ENCODE assay signal across 22 cellular contexts in the genomic region with DNA sequence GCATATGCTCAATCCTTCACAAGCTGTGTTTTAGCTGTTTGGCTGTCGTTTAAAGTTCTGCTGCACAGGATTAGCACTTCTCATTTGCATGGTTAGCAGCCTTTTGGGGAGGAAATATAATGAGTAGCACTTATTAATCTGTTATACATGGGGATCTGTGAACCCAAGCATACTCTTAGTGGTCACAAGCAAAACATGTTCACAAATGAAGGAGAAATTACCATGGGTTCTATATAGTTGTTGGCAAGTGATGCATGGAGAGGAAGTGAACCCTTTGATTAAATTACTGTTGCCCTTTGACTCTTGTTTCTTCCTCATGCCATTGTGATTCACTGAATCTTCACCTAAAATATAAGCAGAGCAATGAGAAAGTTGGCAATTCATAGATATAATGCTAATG. TPM values are rescaled to one million over a fixed set of nuclear protein-coding genes. Genes with fewer than 3 reads are reported as not detected.
A peak's percentile ranks its signal among the peaks of the same experiment; 100 is the strongest.
DNase-seq lines count a peak whose midpoint lies in the region; ATAC-seq and TF ChIP-seq lines count a peak whose summit lies in the region.
"Had no signal": no experiment of that assay in that cellular context is flagged by ENCODE, and none has a peak within 500 bp of the region (broad histone marks: within the 10 kb centered on the region; RNA-seq: fewer than 3 reads in every experiment).

No MANE protein-coding gene starts in this region.

- H3K27me3 Mint-ChIP-seq in stimulated activated naive CD8-positive, alpha-beta T cell treated with anti-CD3 and anti-CD28 coated beads, Interleukin-15, Interleukin-2, amounts not matched to agents 100 ng/mL and 50 ng/mL, for 24 hours = no peaks in the 10 kb centered on the region
- no peaks in the 10 kb centered on the region for H3K27me3 Mint-ChIP-seq in activated B cell treated with CpG ODN at 0.5 μM for 24 hours
- H3K27me3 Mint-ChIP-seq: activated CD8-positive, alpha-beta T cell treated with anti-CD3 and anti-CD28 coated beads for 36 hours; activated naive CD4-positive, alpha-beta T cell treated with anti-CD3 and anti-CD28 coated beads, Interleukin-2, amount 10 ng/mL, durations not matched to agents 7 days and 5 days; effector memory CD8-positive, alpha-beta T cell had no signal

- POLR2A ChIA-PET in activated B cell treated with CpG ODN at 0.5 μM for 24 hours (lab: Charles Lee) = interaction anchor here (0.6 to 1.1 kb wide), 3 partner anchors 14 to 59 kb away, joined by 3 to 5 read pairs (median 4); no protein-coding TSS in a partner anchor

- peaks cover 47% of the 10 kb centered on the region for H3K4me1 Mint-ChIP-seq in stimulated activated naive CD8-positive, alpha-beta T cell treated with anti-CD3 and anti-CD28 coated beads, Interleukin-15, Interleukin-2, amounts not matched to agents 100 ng/mL and 50 ng/mL, for 24 hours (ENCODE audit: low read depth)
- H3K4me1 Mint-ChIP-seq in activated B cell treated with CpG ODN at 0.5 μM for 24 hours = peaks cover 45% of the 10 kb centered on the region

- intact Hi-C loops in activated B cell treated with CpG ODN at 0.5 μM for 24 hours (cut with micrococcal nuclease) = loop anchor here (1.0 kb wide), 2 partner anchors 12 to 17 kb away; no protein-coding TSS in a partner anchor

- no peak for DNase-seq in stimulated activated naive CD8-positive, alpha-beta T cell treated with anti-CD3 and anti-CD28 coated beads, Interleukin-15, Interleukin-2, amounts not matched to agents 100 U/mL and 50 U/mL, for 24 hours
- DNase-seq in activated B cell treated with CpG ODN at 0.5 μM for 24 hours (no peak), AML-193 (lab: John Stamatoyannopoulos, UW) (no peak), RPMI8226 (no peak), HuH-7 (ENCODE audit: low spot score) (no peak)
- DNase-seq: activated CD8-positive, alpha-beta T cell treated with anti-CD3 and anti-CD28 coated beads for 36 hours; activated naive CD4-positive, alpha-beta T cell treated with anti-CD3 and anti-CD28 coated beads, Interleukin-2, amount 10 ng/mL, durations not matched to agents 7 days and 5 days; activated T-cell treated with anti-CD3 and anti-CD28 coated beads, Interleukin-2, amount 50 U/mL, for 1 hour; effector memory CD8-positive, alpha-beta T cell; left ventricle myocardium superior; MM.1S; mucosa of descending colon; NCI-H1930; NCI-H510A; SHP77 treated with DMSO at 0.1 percent for 48 hours; stimulated activated CD4-positive, alpha-beta T cell treated with anti-CD3 and anti-CD28 coated beads, Interleukin-4, amount 100 ng/mL, for 4 hours; T-helper 1 cell had no signal

- peak overlapping the region; percentile 24 for H3K27ac Mint-ChIP-seq in stimulated activated naive CD8-positive, alpha-beta T cell treated with anti-CD3 and anti-CD28 coated beads, Interleukin-15, Interleukin-2, amounts not matched to agents 100 ng/mL and 50 ng/mL, for 24 hours
- H3K27ac Mint-ChIP-seq in activated B cell treated with CpG ODN at 0.5 μM for 24 hours = peak overlapping the region; percentile 61
- H3K27ac Mint-ChIP-seq: activated CD8-positive, alpha-beta T cell treated with anti-CD3 and anti-CD28 coated beads for 36 hours; activated naive CD4-positive, alpha-beta T cell treated with anti-CD3 and anti-CD28 coated beads, Interleukin-2, amount 10 ng/mL, durations not matched to agents 7 days and 5 days had no signal

- H3K9me3 Mint-ChIP-seq in stimulated activated naive CD8-positive, alpha-beta T cell treated with anti-CD3 and anti-CD28 coated beads, Interleukin-15, Interleukin-2, amounts not matched to agents 100 ng/mL and 50 ng/mL, for 24 hours = no peaks in the 10 kb centered on the region
- H3K9me3 Mint-ChIP-seq in activated B cell treated with CpG ODN at 0.5 μM for 24 hours = no peaks in the 10 kb centered on the region
- H3K9me3 Mint-ChIP-seq: activated CD8-positive, alpha-beta T cell treated with anti-CD3 and anti-CD28 coated beads for 36 hours; activated naive CD4-positive, alpha-beta T cell treated with anti-CD3 and anti-CD28 coated beads, Interleukin-2, amount 10 ng/mL, durations not matched to agents 7 days and 5 days; effector memory CD8-positive, alpha-beta T cell had no signal

- ATAC-seq in stimulated activated naive CD8-positive, alpha-beta T cell treated with anti-CD3 and anti-CD28 coated beads, Interleukin-15, Interleukin-2, amounts not matched to agents 100 U/mL and 50 U/mL, for 24 hours = no peak
- ATAC-seq in HG02981 (IDR thresholded peaks at IDR 0.05; ENCODE audit: unreplicated experiment) (peak; percentile 66), activated B cell treated with CpG ODN at 0.5 μM for 24 hours (ENCODE audit: low read depth) (peak; percentile 95), GM19023 (IDR thresholded peaks at IDR 0.05; ENCODE audit: unreplicated experiment) (no peak)
- ATAC-seq: activated CD8-positive, alpha-beta T cell treated with anti-CD3 and anti-CD28 coated beads for 36 hours; effector memory CD8-positive, alpha-beta T cell; left ventricle myocardium superior; mucosa of descending colon had no signal

- H3K36me3 Mint-ChIP-seq in stimulated activated naive CD8-positive, alpha-beta T cell treated with anti-CD3 and anti-CD28 coated beads, Interleukin-15, Interleukin-2, amounts not matched to agents 100 ng/mL and 50 ng/mL, for 24 hours (ENCODE audit: low read depth) = peaks cover 95% of the 10 kb centered on the region
- H3K36me3 Mint-ChIP-seq in activated B cell treated with CpG ODN at 0.5 μM for 24 hours (ENCODE audit: low read depth) = peaks cover 98% of the 10 kb centered on the region

- CTCF ChIA-PET in activated B cell treated with CpG ODN at 0.5 μM for 24 hours (lab: Charles Lee) = interaction anchor here (1.0 kb wide), 1 partner anchor 12 kb away, joined by 3 read pairs; no protein-coding TSS in a partner anchor

- no peak for TF ChIP-seq CTCF in activated B cell treated with CpG ODN at 0.5 μM for 24 hours (IDR thresholded peaks at IDR 0.05)

- H3K4me3 Mint-ChIP-seq in stimulated activated naive CD8-positive, alpha-beta T cell treated with anti-CD3 and anti-CD28 coated beads, Interleukin-15, Interleukin-2, amounts not matched to agents 100 ng/mL and 50 ng/mL, for 24 hours = no peak overlapping the region
- H3K4me3 Mint-ChIP-seq in activated B cell treated with CpG ODN at 0.5 μM for 24 hours = peak overlapping the region; percentile 58
- H3K4me3 Mint-ChIP-seq: activated CD8-positive, alpha-beta T cell treated with anti-CD3 and anti-CD28 coated beads for 36 hours; activated naive CD4-positive, alpha-beta T cell treated with anti-CD3 and anti-CD28 coated beads, Interleukin-2, amount 10 ng/mL, durations not matched to agents 7 days and 5 days; effector memory CD8-positive, alpha-beta T cell had no signal

RNA-seq across cellular contexts. Expression of a gene that starts 18.5 kb away (rescaled TPM):
- 62.0 and 63.6 TPM in 2 replicates for total RNA-seq in activated B cell treated with CpG ODN at 0.5 μM for 24 hours
- total RNA-seq: chondrocyte, H4 had no signal

Comparison
In these comparisons a context has a peak if more than half of its experiments do, and no peak if none do; other contexts are left out.
1. ATAC-seq: peak in HG02981 (single experiment) and activated B cell treated with CpG ODN at 0.5 μM for 24 hours (single experiment); none in stimulated activated naive CD8-positive, alpha-beta T cell treated with anti-CD3 and anti-CD28 coated beads, Interleukin-15, Interleukin-2, amounts not matched to agents 100 U/mL and 50 U/mL, for 24 hours (single experiment) and GM19023 (single experiment).